ENCODE assay signal across 8 cellular contexts in the genomic region with DNA sequence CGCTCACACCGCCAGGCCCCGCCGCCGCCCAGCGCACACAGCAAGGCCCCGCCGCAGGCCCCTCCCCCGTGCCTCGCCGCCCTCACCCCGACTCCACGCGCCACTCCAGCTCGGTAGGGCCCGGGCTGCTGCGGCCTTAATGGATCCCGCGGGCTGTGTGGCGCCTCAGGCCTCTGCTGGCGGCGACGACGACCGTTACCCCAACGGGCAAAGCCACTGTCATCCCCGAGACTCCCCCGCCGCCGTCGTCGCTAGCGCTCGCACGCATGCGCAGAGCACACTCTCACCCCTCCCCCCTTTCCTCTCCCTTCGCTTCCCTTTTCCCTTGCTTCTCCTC. TPM values are rescaled to one million over a fixed set of nuclear protein-coding genes. Genes with fewer than 3 reads are reported as not detected.
DNase-seq lines count a peak whose midpoint lies in the region; ATAC-seq and TF ChIP-seq lines count a peak whose summit lies in the region.

A gene with protein sequence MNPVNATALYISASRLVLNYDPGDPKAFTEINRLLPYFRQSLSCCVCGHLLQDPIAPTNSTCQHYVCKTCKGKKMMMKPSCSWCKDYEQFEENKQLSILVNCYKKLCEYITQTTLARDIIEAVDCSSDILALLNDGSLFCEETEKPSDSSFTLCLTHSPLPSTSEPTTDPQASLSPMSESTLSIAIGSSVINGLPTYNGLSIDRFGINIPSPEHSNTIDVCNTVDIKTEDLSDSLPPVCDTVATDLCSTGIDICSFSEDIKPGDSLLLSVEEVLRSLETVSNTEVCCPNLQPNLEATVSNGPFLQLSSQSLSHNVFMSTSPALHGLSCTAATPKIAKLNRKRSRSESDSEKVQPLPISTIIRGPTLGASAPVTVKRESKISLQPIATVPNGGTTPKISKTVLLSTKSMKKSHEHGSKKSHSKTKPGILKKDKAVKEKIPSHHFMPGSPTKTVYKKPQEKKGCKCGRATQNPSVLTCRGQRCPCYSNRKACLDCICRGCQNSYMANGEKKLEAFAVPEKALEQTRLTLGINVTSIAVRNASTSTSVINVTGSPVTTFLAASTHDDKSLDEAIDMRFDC (minus strand): TSS at position 272 of the 337 bp plus-strand sequence. CDS start 1,222 bp downstream, outside the sequence.

- no peaks in the 10 kb centered on the region for H3K27me3 ChIP-seq in psoas muscle (ENCODE audit: insufficient read depth in 3 of 3, low read length in 2 of 3)

- H3K4me3 Mint-ChIP-seq in activated B cell treated with CpG ODN at 0.5 μM for 24 hours = peak within 1 kb of the TSS; percentile 99

- H3K4me1 Mint-ChIP-seq in activated B cell treated with CpG ODN at 0.5 μM for 24 hours = peaks cover 52% of the 10 kb centered on the region

- H3K27me3 Mint-ChIP-seq in activated B cell treated with CpG ODN at 0.5 μM for 24 hours = no peaks in the 10 kb centered on the region

- no peaks in the 10 kb centered on the region for H3K36me3 ChIP-seq in psoas muscle (ENCODE audit: insufficient read depth in 1 of 2, low read depth in 1 of 2)

- H3K27ac Mint-ChIP-seq in activated B cell treated with CpG ODN at 0.5 μM for 24 hours = peak within 1 kb of the TSS; percentile 94

- H3K9me3 Mint-ChIP-seq in activated B cell treated with CpG ODN at 0.5 μM for 24 hours = no peaks in the 10 kb centered on the region

- peaks cover 34% of the 10 kb centered on the region for H3K4me1 ChIP-seq in psoas muscle

- WGBS in psoas muscle, 3 donors = 0 to 1% (median 1%) methylated on average over 14 to 37 of the region's 37 CpGs

- H3K27ac ChIP-seq in psoas muscle = peak within 1 kb of the TSS; percentile 100

- peaks cover 42% of the 10 kb centered on the region for H3K36me3 Mint-ChIP-seq in activated B cell treated with CpG ODN at 0.5 μM for 24 hours (ENCODE audit: low read depth)

- TF ChIP-seq CTCF in AG09319 (IDR thresholded peaks at IDR 0.05; ENCODE audit: low read depth, low read length) (no peak), activated B cell treated with CpG ODN at 0.5 μM for 24 hours (IDR thresholded peaks at IDR 0.05) (no peak), psoas muscle (IDR thresholded peaks at IDR 0.05) (no peak)

- POLR2A ChIA-PET in activated B cell treated with CpG ODN at 0.5 μM for 24 hours (lab: Charles Lee) = interaction anchor here (0.6 to 5.4 kb wide), 20 partner anchors 11 to 1978 kb away, joined by 3 to 135 read pairs (median 5); a partner anchor contains a TSS

- DNase-seq in AG09319 (ENCODE audit: extremely low read depth, low read depth) (peak; percentile 32), activated B cell treated with CpG ODN at 0.5 μM for 24 hours (no peak), Right ventricle myocardium superior (no peak), psoas muscle (no peak), NCI-H2171 (lab: John Stamatoyannopoulos, UW) (no peak), DMS79 (lab: John Stamatoyannopoulos, UW) (no peak)

- CTCF ChIA-PET in activated B cell treated with CpG ODN at 0.5 μM for 24 hours (lab: Charles Lee) = interaction anchor here (0.6 to 1.8 kb wide), 4 partner anchors 117 to 818 kb away, joined by 3 to 17 read pairs (median 4); a partner anchor contains a TSS

- H3K4me3 ChIP-seq in psoas muscle = peak within 1 kb of the TSS; percentile 99

- peak; percentile 30 for ATAC-seq in HG02571 (IDR thresholded peaks at IDR 0.05; ENCODE audit: unreplicated experiment)
- peak; percentile 39 for ATAC-seq in activated B cell treated with CpG ODN at 0.5 μM for 24 hours (ENCODE audit: low read depth)
- ATAC-seq in Right ventricle myocardium superior (ENCODE audit: poor library complexity) = peak; percentile 47
- ATAC-seq in psoas muscle = peak in 3 of 4 donors; percentile 25 to 77 (median 74)
- ATAC-seq in HG03196 (IDR thresholded peaks at IDR 0.05; ENCODE audit: unreplicated experiment) = no peak

- intact Hi-C loops in activated B cell treated with CpG ODN at 0.5 μM for 24 hours (cut with micrococcal nuclease) (loop anchor here (1.0 to 5.0 kb wide), 8 partner anchors 43 to 1991 kb away; a partner anchor contains a TSS), Right ventricle myocardium superior (cut with DNase I) (loop anchor here (2.0 to 10.0 kb wide), 2 partner anchors 55 to 559 kb away; a partner anchor contains a TSS), psoas muscle (cut with DNase I) (loop anchor here (5.0 to 10.0 kb wide), 7 partner anchors 34 to 559 kb away; a partner anchor contains a TSS)

- H3K9me3 ChIP-seq in psoas muscle = no peaks in the 10 kb centered on the region

RNA-seq across cellular contexts. Expression of the gene that starts here (rescaled TPM):
- total RNA-seq in activated B cell treated with CpG ODN at 0.5 μM for 24 hours = 58.0 and 59.4 TPM in 2 replicates
- total RNA-seq in Right ventricle myocardium superior = 20.1 TPM
- 10 to 100 TPM; 21.8 to 28.6 (median 24.9) TPM for total RNA-seq in psoas muscle
- 10 to 100 TPM in 1 of 3 donors, 1 to 10 TPM in 2; 6.7 to 14.3 (median 8.2) TPM for polyA plus RNA-seq in psoas muscle
